ENCODE assay signal across 23 cellular contexts in genomic region chr14:64968167-64968566, GRCh38. TPM values are rescaled to one million over a fixed set of nuclear protein-coding genes. Genes with fewer than 3 reads are reported as not detected.
DNase-seq lines count a peak whose midpoint lies in the region; ATAC-seq, FAIRE-seq and TF ChIP-seq lines count a peak whose summit lies in the region.
"Had no signal": no experiment of that assay in that cellular context is flagged by ENCODE, and none has a peak within 500 bp of the region (broad histone marks: within the 10 kb centered on the region; RNA-seq: fewer than 3 reads in every experiment).

No MANE protein-coding gene starts in this region.

- H4K5ac ChIP-seq in mesendoderm (ENCODE audit: low read length): no peak overlapping the region

- intact Hi-C loops in pancreas (cut with DNase I): no loop called here

- ATAC-seq in GM23338: no peak
- no peak for ATAC-seq in WTC11
- no peak for ATAC-seq in pancreas
- ATAC-seq: naive thymus-derived CD8-positive, alpha-beta T cell had no signal

- H3K9ac ChIP-seq in mesendoderm (ENCODE audit: low read length): no peak overlapping the region

- H2BK120ac ChIP-seq in mesendoderm (ENCODE audit: low read depth, low read length): no peak overlapping the region

- H2AFZ ChIP-seq in GM23338: no peak overlapping the region

- no peak overlapping the region for H2BK15ac ChIP-seq in mesendoderm (replicated peaks; ENCODE audit: low read depth)

- H3K9me2 ChIP-seq in GM23338 (ENCODE audit: insufficient read depth): no peaks in the 10 kb centered on the region; the same call in 1 of the 2 replicates

- H4K20me1 ChIP-seq in GM23338 (replicated peaks; ENCODE audit: insufficient read depth): peaks cover 5% of the 10 kb centered on the region; the same call in 1 of the 2 replicates

- peak overlapping the region; percentile 12; the same call in 1 of the 2 replicates for H3K4me3 ChIP-seq in GM23338
- H3K4me3 ChIP-seq in mesendoderm (ENCODE audit: low read length): no peak overlapping the region
- no peak overlapping the region for H3K4me3 ChIP-seq in pancreas
- H3K4me3 ChIP-seq: smooth muscle cell had no signal

- CTCF ChIA-PET in WTC11 (lab: Charles Lee): interaction anchor here (0.7 to 1.1 kb wide), 5 partner anchors 11 to 201 kb away, joined by 3 to 5 read pairs (median 4); no protein-coding TSS in a partner anchor

- H3K4me2 ChIP-seq in GM23338: peak overlapping the region; percentile 49
- H3K4me2 ChIP-seq in mesendoderm (ENCODE audit: low read length): no peak overlapping the region
- H3K4me2 ChIP-seq: smooth muscle cell had no signal

- H3F3A ChIP-seq in GM23338 (replicated peaks; ENCODE audit: low read depth): peaks cover 4% of the 10 kb centered on the region; the same call in 1 of the 2 replicates

- no peak overlapping the region; the same call in 2 of the 3 replicates for H3K4me3 Mint-ChIP-seq in GM23338
- peak overlapping the region; percentile 25 for H3K4me3 Mint-ChIP-seq in WTC11
- H3K4me3 Mint-ChIP-seq: activated CD4-positive, alpha-beta T cell treated with anti-CD3 and anti-CD28 coated beads, Interleukin-2, amount 10 ng/mL, durations not matched to agents 24 days and 14 days; CD4-positive, alpha-beta memory T cell; naive thymus-derived CD8-positive, alpha-beta T cell had no signal

- no peak for TF ChIP-seq CTCF in GM23338 (conservative IDR thresholded peaks at IDR 0.05; ENCODE audit: low read depth in 2 of 2)
- TF ChIP-seq CTCF in WTC11 (IDR thresholded peaks at IDR 0.05): no peak
- TF ChIP-seq CTCF in pancreas (IDR thresholded peaks at IDR 0.05): no peak

- no peaks in the 10 kb centered on the region for H3K9me3 ChIP-seq in pancreas

- peaks cover 23% of the 10 kb centered on the region for H3K36me3 Mint-ChIP-seq in GM23338 (ENCODE audit: low read depth)
- peaks cover 18% of the 10 kb centered on the region for H3K36me3 Mint-ChIP-seq in WTC11

- H3K79me2 ChIP-seq in GM23338 (replicated peaks; ENCODE audit: insufficient read depth) (peaks cover 46% of the 10 kb centered on the region), mesendoderm (ENCODE audit: control insufficient read depth, insufficient read depth, low read length) (peaks cover 54% of the 10 kb centered on the region)

- FAIRE-seq in pancreas (lab: Jason Lieb, UNC): no peak
- FAIRE-seq: colon, keratinocyte had no signal

- H3K27ac Mint-ChIP-seq in GM23338: no peak overlapping the region
- H3K27ac Mint-ChIP-seq in WTC11: 0 out of 2 replicates have a peak overlapping the region, but pooled peaks have one; percentile 24
- H3K27ac Mint-ChIP-seq: activated CD4-positive, alpha-beta T cell treated with anti-CD3 and anti-CD28 coated beads, Interleukin-2, amount 10 ng/mL, durations not matched to agents 24 days and 14 days had no signal

- no peaks in the 10 kb centered on the region; the same call in 1 of the 2 replicates for H3K27me3 ChIP-seq in GM23338 (ENCODE audit: insufficient read depth)
- no peaks in the 10 kb centered on the region for H3K27me3 ChIP-seq in mesendoderm (ENCODE audit: insufficient read depth, low read length, poor library complexity)
- no peaks in the 10 kb centered on the region for H3K27me3 ChIP-seq in pancreas

- no peak overlapping the region for H3K23ac ChIP-seq in mesendoderm (ENCODE audit: low read length)

- no CpG with 5 or more reads among the region's 7 CpGs for WGBS in mesendoderm (ENCODE audit: extremely low coverage, insufficient coverage, low lambda C conversion rate)
- 91 to 93% methylated on average over 7 of the region's 7 CpGs for WGBS in pancreas, 2 donors

- H3K79me1 ChIP-seq in mesendoderm (ENCODE audit: low read length): peaks cover 27% of the 10 kb centered on the region

- H4K8ac ChIP-seq in mesendoderm (ENCODE audit: low read depth, low read length): no peak overlapping the region

- peak overlapping the region; percentile 2 for H3K56ac ChIP-seq in mesendoderm (ENCODE audit: low read length)

- POLR2A ChIA-PET in WTC11 (lab: Charles Lee): interaction anchor here (1.0 kb wide), 1 partner anchor 266 kb away, joined by 3 read pairs; no protein-coding TSS in a partner anchor

- peaks cover 50% of the 10 kb centered on the region for H3K4me1 Mint-ChIP-seq in GM23338
- peaks cover 57% of the 10 kb centered on the region for H3K4me1 Mint-ChIP-seq in WTC11

- H3K27me3 Mint-ChIP-seq in GM23338 (ENCODE audit: insufficient read depth, low read depth, poor library complexity): peaks cover 7% of the 10 kb centered on the region
- no peaks in the 10 kb centered on the region; the same call in 1 of the 2 replicates for H3K27me3 Mint-ChIP-seq in WTC11 (ENCODE audit: low read depth)
- H3K27me3 Mint-ChIP-seq: CD4-positive, alpha-beta memory T cell; naive thymus-derived CD8-positive, alpha-beta T cell had no signal

- no peak overlapping the region for H3K18ac ChIP-seq in mesendoderm (ENCODE audit: low read length)

- no peak overlapping the region for H2AK5ac ChIP-seq in mesendoderm (ENCODE audit: low read length)

- DNase-seq in A172 (ENCODE audit: low spot score) (peak; percentile 31), GM23338 (ENCODE audit: low spot score) (no peak), WTC11 (ENCODE audit: low spot score) (no peak), mesendoderm (no peak), dermis blood vessel endothelial cell (no peak), NCI-H345 (lab: John Stamatoyannopoulos, UW) (no peak), NCI-H526 (lab: John Stamatoyannopoulos, UW) (no peak), pancreas (no peak)
- DNase-seq: ACHN; activated CD4-positive, alpha-beta T cell treated with anti-CD3 and anti-CD28 coated beads, Interleukin-2, amount 10 ng/mL, durations not matched to agents 24 days and 14 days; CD4-positive, alpha-beta memory T cell; DND-41; hypothalamus; mammary epithelial cell; naive thymus-derived CD8-positive, alpha-beta T cell; NCI-H2029; Right ventricle myocardium superior; T-helper 1 cell had no signal

- H3K4ac ChIP-seq in mesendoderm (ENCODE audit: low read depth, low read length): no peak overlapping the region

- no peak overlapping the region for H2BK5ac ChIP-seq in mesendoderm (ENCODE audit: low read length)

- H3K4me1 ChIP-seq in GM23338 (ENCODE audit: insufficient read depth): peaks cover 41% of the 10 kb centered on the region
- H3K4me1 ChIP-seq in mesendoderm (ENCODE audit: control insufficient read depth, low read depth, low read length): peaks cover 24% of the 10 kb centered on the region
- H3K4me1 ChIP-seq in pancreas: peaks cover 0 to 10% (median 0%) of the 10 kb centered on the region in 3 donors

- H3K9me3 Mint-ChIP-seq in GM23338: no peaks in the 10 kb centered on the region
- H3K9me3 Mint-ChIP-seq in WTC11: peaks cover 3% of the 10 kb centered on the region; the same call in 1 of the 2 replicates
- H3K9me3 Mint-ChIP-seq: activated CD4-positive, alpha-beta T cell treated with anti-CD3 and anti-CD28 coated beads, Interleukin-2, amount 10 ng/mL, durations not matched to agents 24 days and 14 days; CD4-positive, alpha-beta memory T cell; naive thymus-derived CD8-positive, alpha-beta T cell had no signal

- H3K27ac ChIP-seq in GM23338 (ENCODE audit: low read depth) (no peak overlapping the region; the same call in 1 of the 2 replicates), mesendoderm (ENCODE audit: low read depth, low read length) (no peak overlapping the region), pancreas (no peak overlapping the region)

- H3K36me3 ChIP-seq in GM23338 (ENCODE audit: insufficient read depth) (peaks cover 3% of the 10 kb centered on the region; the same call in 1 of the 2 replicates), mesendoderm (ENCODE audit: control insufficient read depth, insufficient read depth, low read length) (peaks cover 1% of the 10 kb centered on the region), pancreas (no peaks in the 10 kb centered on the region)

TF ChIP-seq in GM23338, 12 proteins besides CTCF, POLR2A, EP300 and RAD21 (continues in another document):
- TF ChIP-seq NANOG (IDR thresholded peaks at IDR 0.05; ENCODE audit: borderline replicate concordance) (no peak), STAT1 (IDR thresholded peaks at IDR 0.05; ENCODE audit: unreplicated experiment) (no peak)

RNA-seq across cellular contexts. Expression of gene RAB15, which starts 4.0 kb away (rescaled TPM):
- total RNA-seq in A172 (2014; rRNA removed; shearing (Covaris generic)): 42.3 and 45.8 TPM in 2 replicates
- 43.3 and 47.3 TPM in 2 replicates for total RNA-seq in GM23338 (2014; rRNA removed; shearing (Covaris generic))
- polyA plus RNA-seq in GM23338 (2016; fragmentation: Nextera tagmentation; extraction: Ambion mirVana) (17.4 and 20.0 TPM in 2 replicates), pancreas (10 to 100 TPM in 1 of 2 donors, 1 to 10 TPM in 1; 7.5 to 12.2 TPM)
- total RNA-seq in WTC11 (2021) (38.4 to 49.1 TPM (median 38.6 TPM) in 3 replicates), dermis blood vessel endothelial cell (9.5 and 10.4 TPM in 2 replicates), pancreas (10 to 100 TPM in 2 of 6 donors, 1 to 10 TPM in 4; 4.6 to 18.8 (median 6.4) TPM)
- polyA plus RNA-seq in mesendoderm (2013, experiment 1 of 2): 42.6 TPM
- 42.7 TPM for polyA plus RNA-seq in mesendoderm (2013, experiment 2 of 2)

RNA-seq across cellular contexts. Expression of gene FNTB, which starts 18.5 kb away (rescaled TPM):
- 7.4 and 9.0 TPM in 2 replicates for total RNA-seq in A172 (2014; rRNA removed; shearing (Covaris generic))
- 10.7 and 12.5 TPM in 2 replicates for total RNA-seq in GM23338 (2014; rRNA removed; shearing (Covaris generic))
- 7.8 and 8.6 TPM in 2 replicates for polyA plus RNA-seq in GM23338 (2016; fragmentation: Nextera tagmentation; extraction: Ambion mirVana)
- total RNA-seq in WTC11 (2021): 14.2 to 18.2 TPM (median 17.3 TPM) in 3 replicates
- 12.8 TPM for polyA plus RNA-seq in mesendoderm (2013, experiment 1 of 2)
- 12.3 TPM for polyA plus RNA-seq in mesendoderm (2013, experiment 2 of 2)
- total RNA-seq in dermis blood vessel endothelial cell: 8.5 and 13.3 TPM in 2 replicates
- total RNA-seq in pancreas: 1 to 10 TPM; 4.9 to 9.5 (median 6.7) TPM
- polyA plus RNA-seq in pancreas: 1 to 10 TPM; 4.6 to 7.7 TPM

RNA-seq across cellular contexts. Expression of gene GPX2, which starts 25.6 kb away (rescaled TPM):
- not detected in 2 replicates for total RNA-seq in A172 (2014; rRNA removed; shearing (Covaris generic))
- total RNA-seq in GM23338 (2014; rRNA removed; shearing (Covaris generic)): 1.8 and 2.2 TPM in 2 replicates
- polyA plus RNA-seq in GM23338 (2016; fragmentation: Nextera tagmentation; extraction: Ambion mirVana) (0.78 TPM in 2 replicates), pancreas (10 to 100 TPM; 14.3 to 19.3 TPM)
- total RNA-seq in WTC11 (2021) (0.80 to 1.5 TPM (median 1.0 TPM) in 3 replicates), dermis blood vessel endothelial cell (not detected in 2 replicates), pancreas (10 to 100 TPM in 2 of 6 donors, 1 to 10 TPM in 4; 2.6 to 41.9 (median 6.8) TPM)
- polyA plus RNA-seq in mesendoderm (2013, experiment 1 of 2): 1.2 TPM
- 1.1 TPM for polyA plus RNA-seq in mesendoderm (2013, experiment 2 of 2)
- total RNA-seq: activated CD4-positive, alpha-beta T cell treated with anti-CD3 and anti-CD28 coated beads, Interleukin-2, amount 10 ng/mL, durations not matched to agents 24 days and 14 days; CD4-positive, alpha-beta memory T cell; naive thymus-derived CD8-positive, alpha-beta T cell; NCI-H460; pulmonary artery endothelial cell; Right ventricle myocardium superior had no signal
- polyA plus RNA-seq: CD4-positive, alpha-beta memory T cell had no signal

RNA-seq across cellular contexts. Expression of gene CHURC1, which starts 53.9 kb away (rescaled TPM):
- total RNA-seq in A172 (2014; rRNA removed; shearing (Covaris generic)): 31.0 and 32.6 TPM in 2 replicates
- total RNA-seq in GM23338 (2014; rRNA removed; shearing (Covaris generic)): 24.7 and 42.0 TPM in 2 replicates
- 218 and 225 TPM in 2 replicates for polyA plus RNA-seq in GM23338 (2016; fragmentation: Nextera tagmentation; extraction: Ambion mirVana)
- 47.3 to 52.4 TPM (median 49.1 TPM) in 3 replicates for total RNA-seq in WTC11 (2021)
- polyA plus RNA-seq in mesendoderm (2013, experiment 1 of 2): 72.3 TPM
- 79.8 TPM for polyA plus RNA-seq in mesendoderm (2013, experiment 2 of 2)
- total RNA-seq in dermis blood vessel endothelial cell: 60.9 and 62.2 TPM in 2 replicates
- total RNA-seq in pancreas: 10 to 100 TPM; 22.7 to 33.2 (median 29.4) TPM
- polyA plus RNA-seq in pancreas: 10 to 100 TPM; 13.0 to 22.6 TPM
